8 cellular contexts compared by ENCODE assay signal in genomic region chr13:100694722-100695644, GRCh38. TPM values are rescaled to one million over a fixed set of nuclear protein-coding genes. Genes with fewer than 3 reads are reported as not detected.
A peak's percentile ranks its signal among the peaks of the same experiment; 100 is the strongest.
DNase-seq lines count a peak whose midpoint lies in the region; ATAC-seq and TF ChIP-seq lines count a peak whose summit lies in the region.

No MANE protein-coding gene starts in this region.

- intact Hi-C loops in adrenal gland (cut with DNase I) (no loop called here), gastrocnemius medialis (cut with DNase I; ENCODE audit: low total_unique reads) (no loop called here)

- H3K9me3 ChIP-seq in adrenal gland (replicated peaks in 1 of 3) (no peaks in the 10 kb centered on the region), gastrocnemius medialis (no peaks in the 10 kb centered on the region)

- no peaks in the 10 kb centered on the region for H3K27me3 ChIP-seq in adrenal gland
- no peaks in the 10 kb centered on the region for H3K27me3 ChIP-seq in gastrocnemius medialis

- H3K4me3 ChIP-seq in AG09309 (ENCODE audit: control insufficient read depth, low read depth, low read length) (no peak overlapping the region), HFF-Myc (replicated peaks; ENCODE audit: low read depth, low read length) (no peak overlapping the region), adrenal gland (no peak overlapping the region), gastrocnemius medialis (no peak overlapping the region)

- H3K27ac ChIP-seq in adrenal gland: peak overlapping the region in 3 of 5 donors; percentile 43 to 79 (median 74)
- no peak overlapping the region for H3K27ac ChIP-seq in gastrocnemius medialis

- TF ChIP-seq POLR2A in adrenal gland (IDR thresholded peaks at IDR 0.05) (no peak), gastrocnemius medialis (IDR thresholded peaks at IDR 0.05) (no peak)

- peak; percentile 58 for TF ChIP-seq CTCF in AG09309 (IDR thresholded peaks at IDR 0.05; ENCODE audit: control insufficient read depth, insufficient read depth, low read depth, low read length, missing control alignments)
- TF ChIP-seq CTCF in HFF-Myc (IDR thresholded peaks at IDR 0.05; ENCODE audit: low read depth, low read length, missing control alignments): peak; percentile 76
- TF ChIP-seq CTCF in adrenal gland (IDR thresholded peaks at IDR 0.05): peak; percentile 31 to 51 (median 42)
- no peak for TF ChIP-seq CTCF in gastrocnemius medialis (IDR thresholded peaks at IDR 0.05 in 4 of 5, conservative IDR thresholded peaks at IDR 0.05 in 1 of 5)

- DNase-seq in AG09309 (ENCODE audit: low read depth): no peak
- no peak for DNase-seq in HFF-Myc (ENCODE audit: extremely low read depth, low read depth)
- DNase-seq in adrenal gland: peak; percentile 56 to 89 (median 83)
- DNase-seq in kidney tubule cell (ENCODE audit: low spot score): peak; percentile 87
- DNase-seq in gastrocnemius medialis: no peak
- no peak for DNase-seq in SKM-1 (lab: John Stamatoyannopoulos, UW; ENCODE audit: unreplicated experiment)

- H3K4me1 ChIP-seq in adrenal gland (replicated peaks in 1 of 2) (peaks cover 0 to 4% of the 10 kb centered on the region in 2 donors), gastrocnemius medialis (no peaks in the 10 kb centered on the region)

- in situ Hi-C loops in gastrocnemius medialis (cut with MboI; ENCODE audit: low sequenced_read_pairs in 4 of 4): no loop called here

- 23 to 36% (median 30%) methylated on average over 12 of the region's 12 CpGs for WGBS in adrenal gland, 4 donors

- ATAC-seq in HG02938 (IDR thresholded peaks at IDR 0.05; ENCODE audit: unreplicated experiment): no peak
- ATAC-seq in gastrocnemius medialis: no peak
- ATAC-seq in HG03139 (IDR thresholded peaks at IDR 0.05; ENCODE audit: unreplicated experiment): no peak

- H3K36me3 ChIP-seq in adrenal gland (replicated peaks in 1 of 2) (no peaks in the 10 kb centered on the region), gastrocnemius medialis (no peaks in the 10 kb centered on the region)

RNA-seq across cellular contexts. Expression of gene TMTC4, which starts 20.4 kb away (rescaled TPM):
- total RNA-seq in adrenal gland: 10 to 100 TPM in 5 of 8 donors, 1 to 10 TPM in 3; 6.7 to 14.7 (median 10.5) TPM
- polyA plus RNA-seq in adrenal gland: 1 to 10 TPM; 3.9 to 6.6 (median 4.7) TPM
- 10 to 100 TPM in 1 of 4 donors, 1 to 10 TPM in 3; 6.5 to 10.6 (median 7.7) TPM for total RNA-seq in gastrocnemius medialis

Comparison
In these comparisons a context has a peak if more than half of its experiments do, and no peak if none do; other contexts are left out.
1. DNase-seq: peak in adrenal gland (7 of 7) and kidney tubule cell (single experiment); none in AG09309 (single experiment), HFF-Myc (single experiment), gastrocnemius medialis (0 of 2) and SKM-1 (single experiment).
2. CTCF ChIP-seq: peak in AG09309 (single experiment), HFF-Myc (single experiment) and adrenal gland (6 of 6); none in gastrocnemius medialis (0 of 5).
3. H3K27ac ChIP-seq: peak in adrenal gland (3 of 5); none in gastrocnemius medialis (0 of 4).